Comparison of ENCODE assay signal across 2 cellular contexts in genomic region chr13:101271681-101272245, GRCh38.
TF ChIP-seq lines count a peak whose summit lies in the region.

No MANE protein-coding gene starts in this region.

TF ChIP-seq in HEK293, 187 proteins besides CTCF, POLR2A, EP300 and RAD21 (continued from another document):
- no peak for TF ChIP-seq ZNF561 (tag by site-specific recombination; IDR thresholded peaks at IDR 0.05; ENCODE audit: borderline replicate concordance)

TF ChIP-seq in GM12878, 131 proteins besides CTCF, POLR2A, EP300 and RAD21:
- TF ChIP-seq ZBTB40 (IDR thresholded peaks at IDR 0.05; ENCODE audit: borderline replicate concordance) (no peak), TCF3 (IDR thresholded peaks at IDR 0.05; ENCODE audit: borderline replicate concordance, insufficient read depth, low read depth, low read length) (peak; percentile 54; the same call in 1 of the 2 replicates), BCL3 (IDR thresholded peaks at IDR 0.05; ENCODE audit: borderline replicate concordance, insufficient read depth, low read depth, low read length, poor library complexity, severe bottlenecking) (peak; percentile 86), GABPA (IDR thresholded peaks at IDR 0.05; ENCODE audit: low read depth) (no peak)
- TF ChIP-seq, protein P1, sequence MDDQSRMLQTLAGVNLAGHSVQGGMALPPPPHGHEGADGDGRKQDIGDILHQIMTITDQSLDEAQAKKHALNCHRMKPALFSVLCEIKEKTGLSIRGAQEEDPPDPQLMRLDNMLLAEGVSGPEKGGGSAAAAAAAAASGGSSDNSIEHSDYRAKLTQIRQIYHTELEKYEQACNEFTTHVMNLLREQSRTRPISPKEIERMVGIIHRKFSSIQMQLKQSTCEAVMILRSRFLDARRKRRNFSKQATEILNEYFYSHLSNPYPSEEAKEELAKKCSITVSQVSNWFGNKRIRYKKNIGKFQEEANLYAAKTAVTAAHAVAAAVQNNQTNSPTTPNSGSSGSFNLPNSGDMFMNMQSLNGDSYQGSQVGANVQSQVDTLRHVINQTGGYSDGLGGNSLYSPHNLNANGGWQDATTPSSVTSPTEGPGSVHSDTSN (IDR thresholded peaks at IDR 0.05; ENCODE audit: insufficient replicate concordance, low read depth, low read length), result no peak
- TF ChIP-seq, protein P2, sequence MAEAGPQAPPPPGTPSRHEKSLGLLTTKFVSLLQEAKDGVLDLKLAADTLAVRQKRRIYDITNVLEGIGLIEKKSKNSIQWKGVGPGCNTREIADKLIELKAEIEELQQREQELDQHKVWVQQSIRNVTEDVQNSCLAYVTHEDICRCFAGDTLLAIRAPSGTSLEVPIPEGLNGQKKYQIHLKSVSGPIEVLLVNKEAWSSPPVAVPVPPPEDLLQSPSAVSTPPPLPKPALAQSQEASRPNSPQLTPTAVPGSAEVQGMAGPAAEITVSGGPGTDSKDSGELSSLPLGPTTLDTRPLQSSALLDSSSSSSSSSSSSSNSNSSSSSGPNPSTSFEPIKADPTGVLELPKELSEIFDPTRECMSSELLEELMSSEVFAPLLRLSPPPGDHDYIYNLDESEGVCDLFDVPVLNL (IDR thresholded peaks at IDR 0.05; ENCODE audit: low read depth, low read length), result no peak
